ENCODE assay signal across 8 cellular contexts in genomic region chr22:46575915-46576555, GRCh38.
DNase-seq lines count a peak whose midpoint lies in the region; ATAC-seq and TF ChIP-seq lines count a peak whose summit lies in the region.

No MANE protein-coding gene starts in this region.

- H3K4me3 ChIP-seq in GM12864 (ENCODE audit: low read depth, low read length) (peak overlapping the region; percentile 52), foreskin fibroblast (ENCODE audit: low read depth in 1 of 2, low read length in 2 of 2) (peak overlapping the region; percentile 51 to 57), retinal pigment epithelial cell (ENCODE audit: low read length) (peak overlapping the region; percentile 23)

- ATAC-seq in HG03159 (IDR thresholded peaks at IDR 0.05; ENCODE audit: unreplicated experiment): no peak
- ATAC-seq in HG03139 (IDR thresholded peaks at IDR 0.05; ENCODE audit: unreplicated experiment): no peak

- no peak for DNase-seq in GM12864 (ENCODE audit: low read depth)
- peak; percentile 39 for DNase-seq in SW480 (ENCODE audit: low spot score)
- DNase-seq in foreskin fibroblast: no peak
- DNase-seq in retinal pigment epithelial cell (ENCODE audit: low read depth): no peak
- no peak for DNase-seq in cortex of kidney (lab: John Stamatoyannopoulos, UW)
- no peak for DNase-seq in KBM-7

- in situ Hi-C loops in KBM-7 (cut with MboI; ENCODE audit: low pct_unique_long_range_greater_than_20kb, low sequenced_read_pairs): no loop called here

- TF ChIP-seq CTCF in GM12864 (IDR thresholded peaks at IDR 0.05; ENCODE audit: low read depth, low read length, missing control alignments) (no peak), foreskin fibroblast (IDR thresholded peaks at IDR 0.05; ENCODE audit: low read depth, low read length) (no peak), retinal pigment epithelial cell (conservative IDR thresholded peaks at IDR 0.05; ENCODE audit: low read depth, low read length) (no peak)
